In the genomic region with DNA sequence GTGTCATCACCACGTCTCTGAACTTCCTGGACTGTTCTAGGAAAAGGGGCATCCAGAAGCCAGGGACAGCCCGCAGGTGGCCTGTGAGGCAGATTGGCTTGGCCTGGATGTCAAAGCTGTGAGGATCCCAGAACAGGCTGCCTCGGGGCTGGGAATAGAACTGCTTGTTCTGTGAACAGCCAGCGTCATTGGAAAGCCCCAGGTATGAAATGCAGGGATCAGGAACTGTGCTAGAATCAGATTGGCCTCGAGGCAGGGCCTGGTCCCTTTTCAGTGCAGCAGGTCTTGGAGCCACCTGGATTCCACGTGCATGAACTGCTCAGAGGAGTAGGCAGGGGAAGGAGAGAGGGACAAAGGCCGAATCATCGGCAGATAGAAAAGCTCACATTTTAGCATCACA, we compare ENCODE assay signal across 30 cellular contexts. TPM values are rescaled to one million over a fixed set of nuclear protein-coding genes. Genes with fewer than 3 reads are reported as not detected.
"Had no signal": no experiment of that assay in that cellular context is flagged by ENCODE, and none has a peak within 500 bp of the region (broad histone marks: within the 10 kb centered on the region; RNA-seq: fewer than 3 reads in every experiment).

No MANE protein-coding gene starts in this region.

- H3K9me3 ChIP-seq: gastroesophageal sphincter, heart left ventricle, prostate gland, right atrium auricular region, testis, tibial nerve, vagina had no signal

- H3K4me2 ChIP-seq: hepatocyte, neural progenitor cell had no signal

- H2AFZ ChIP-seq: hepatocyte, neural progenitor cell had no signal

- ATAC-seq: esophagus mucosa; gastroesophageal sphincter; heart left ventricle; left lobe of liver; naive thymus-derived CD4-positive, alpha-beta T cell; sciatic nerve; stimulated activated effector memory CD8-positive, alpha-beta T cell treated with anti-CD3 and anti-CD28 coated beads, Interleukin-12 subunit alpha, Interleukin-12 subunit beta, amount 100 ng/mL, for 72 hours had no signal

- H3K36me3 ChIP-seq: heart left ventricle, neural progenitor cell, prostate gland, right atrium auricular region, vagina had no signal

- H3K4me3 ChIP-seq: dorsolateral prefrontal cortex, gastroesophageal sphincter, heart left ventricle, hepatocyte, lung, neural progenitor cell, prostate gland, right atrium auricular region, testis, tibial nerve, vagina had no signal

- H3K27ac ChIP-seq: hepatocyte, neural progenitor cell, testis, vagina had no signal

- H3K9ac ChIP-seq: neural progenitor cell had no signal

- FAIRE-seq: kidney had no signal

- DNase-seq: dorsolateral prefrontal cortex; effector CD4-positive, alpha-beta T cell; foreskin fibroblast; heart left ventricle; kidney; mesenchymal stem cell; midbrain; naive thymus-derived CD4-positive, alpha-beta T cell; nucleus accumbens; stimulated activated CD4-positive, alpha-beta T cell treated with anti-CD3 and anti-CD28 coated beads, Interleukin-2, amount 100 ng/mL, for 24 hours; stimulated activated CD4-positive, alpha-beta T cell treated with anti-CD3 and anti-CD28 coated beads, Interleukin-4, amount 100 ng/mL, for 24 hours; stimulated activated naive CD4-positive, alpha-beta T cell treated with Interleukin-2 at 50 U/mL for 16 hours; substantia nigra; testis had no signal

- H3K27me3 ChIP-seq: dorsolateral prefrontal cortex, gastroesophageal sphincter, heart left ventricle, hepatocyte, neural progenitor cell, right atrium auricular region, testis, tibial nerve, vagina had no signal

RNA-seq across cellular contexts. Expression of a gene that starts 44.6 kb away (rescaled TPM):
- polyA plus RNA-seq: naive thymus-derived CD4-positive, alpha-beta T cell had no signal

RNA-seq across cellular contexts. Expression of a gene that starts 53.0 kb away (rescaled TPM):
- total RNA-seq: esophagus mucosa; gastroesophageal sphincter; heart left ventricle; hepatocyte; kidney; left lobe of liver; liver; lung; mucosa of gallbladder; naive thymus-derived CD4-positive, alpha-beta T cell; osteocyte; prostate gland; right atrium auricular region; sciatic nerve; tibial nerve; ureter; vagina had no signal
- polyA plus RNA-seq: heart left ventricle; hepatocyte; liver; lung; naive thymus-derived CD4-positive, alpha-beta T cell had no signal
